ENCODE assay signal across 2 cellular contexts in the genomic region with DNA sequence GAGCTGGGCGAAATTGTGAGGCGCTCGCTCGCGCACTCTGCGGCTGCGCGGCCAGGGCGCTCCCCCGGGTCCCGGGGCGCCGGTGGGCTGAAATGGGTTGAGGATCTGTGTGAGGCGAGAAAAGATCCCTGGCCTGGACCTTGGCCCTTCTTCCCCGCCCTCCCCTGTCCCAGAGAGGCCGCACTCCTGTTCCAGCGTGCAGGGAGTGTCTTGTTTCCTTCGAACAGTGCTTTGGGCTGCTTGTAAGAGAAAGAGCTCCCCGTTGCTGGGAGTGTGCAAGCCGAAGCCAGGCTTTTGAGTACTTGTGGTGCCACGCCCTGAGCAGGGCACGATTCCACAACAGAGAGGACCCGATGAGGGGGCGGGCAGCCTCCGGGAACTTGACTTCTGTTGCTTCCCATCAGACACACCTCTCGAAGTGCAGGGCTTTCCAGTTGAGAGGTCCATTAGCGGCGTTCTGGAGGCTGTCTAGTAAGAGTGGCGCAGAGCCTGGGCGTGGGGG.
TF ChIP-seq lines count a peak whose summit lies in the region.

No MANE protein-coding gene starts in this region.

TF ChIP-seq in GM23338, 12 proteins besides CTCF, POLR2A, EP300 and RAD21 (continued from another document):
- no peak for TF ChIP-seq NANOG (IDR thresholded peaks at IDR 0.05; ENCODE audit: borderline replicate concordance)
- no peak for TF ChIP-seq STAT1 (IDR thresholded peaks at IDR 0.05; ENCODE audit: unreplicated experiment)
- TF ChIP-seq ZNF331 (CRISPR knock-in tag; IDR thresholded peaks at IDR 0.05; ENCODE audit: low read depth) = no peak

TF ChIP-seq in HepG2, 621 proteins besides CTCF, POLR2A, EP300 and RAD21 (continued from another document and continues in another):
- TF ChIP-seq, protein P1, sequence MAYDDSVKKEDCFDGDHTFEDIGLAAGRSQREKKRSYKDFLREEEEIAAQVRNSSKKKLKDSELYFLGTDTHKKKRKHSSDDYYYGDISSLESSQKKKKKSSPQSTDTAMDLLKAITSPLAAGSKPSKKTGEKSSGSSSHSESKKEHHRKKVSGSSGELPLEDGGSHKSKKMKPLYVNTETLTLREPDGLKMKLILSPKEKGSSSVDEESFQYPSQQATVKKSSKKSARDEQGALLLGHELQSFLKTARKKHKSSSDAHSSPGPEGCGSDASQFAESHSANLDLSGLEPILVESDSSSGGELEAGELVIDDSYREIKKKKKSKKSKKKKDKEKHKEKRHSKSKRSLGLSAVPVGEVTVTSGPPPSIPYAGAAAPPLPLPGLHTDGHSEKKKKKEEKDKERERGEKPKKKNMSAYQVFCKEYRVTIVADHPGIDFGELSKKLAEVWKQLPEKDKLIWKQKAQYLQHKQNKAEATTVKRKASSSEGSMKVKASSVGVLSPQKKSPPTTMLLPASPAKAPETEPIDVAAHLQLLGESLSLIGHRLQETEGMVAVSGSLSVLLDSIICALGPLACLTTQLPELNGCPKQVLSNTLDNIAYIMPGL (CRISPR knock-in tag; IDR thresholded peaks at IDR 0.05; ENCODE audit: borderline replicate concordance in 1 of 2, low read depth in 1 of 2) = peak in 1 of 2 experiments; percentile 31; a peak in 1 of 4 replicates
- no peak for TF ChIP-seq ZNF101 (CRISPR knock-in tag; IDR thresholded peaks at IDR 0.05; ENCODE audit: borderline replicate concordance, low read depth)
- no peak for TF ChIP-seq ZNF546 (CRISPR knock-in tag; conservative IDR thresholded peaks at IDR 0.05)
- no peak for TF ChIP-seq SIX1 (CRISPR knock-in tag; IDR thresholded peaks at IDR 0.05; ENCODE audit: borderline replicate concordance)
- no peak for TF ChIP-seq ZNF841 (CRISPR knock-in tag; IDR thresholded peaks at IDR 0.05; ENCODE audit: borderline replicate concordance)
- TF ChIP-seq, protein P2, sequence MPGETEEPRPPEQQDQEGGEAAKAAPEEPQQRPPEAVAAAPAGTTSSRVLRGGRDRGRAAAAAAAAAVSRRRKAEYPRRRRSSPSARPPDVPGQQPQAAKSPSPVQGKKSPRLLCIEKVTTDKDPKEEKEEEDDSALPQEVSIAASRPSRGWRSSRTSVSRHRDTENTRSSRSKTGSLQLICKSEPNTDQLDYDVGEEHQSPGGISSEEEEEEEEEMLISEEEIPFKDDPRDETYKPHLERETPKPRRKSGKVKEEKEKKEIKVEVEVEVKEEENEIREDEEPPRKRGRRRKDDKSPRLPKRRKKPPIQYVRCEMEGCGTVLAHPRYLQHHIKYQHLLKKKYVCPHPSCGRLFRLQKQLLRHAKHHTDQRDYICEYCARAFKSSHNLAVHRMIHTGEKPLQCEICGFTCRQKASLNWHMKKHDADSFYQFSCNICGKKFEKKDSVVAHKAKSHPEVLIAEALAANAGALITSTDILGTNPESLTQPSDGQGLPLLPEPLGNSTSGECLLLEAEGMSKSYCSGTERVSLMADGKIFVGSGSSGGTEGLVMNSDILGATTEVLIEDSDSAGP (CRISPR knock-in tag; IDR thresholded peaks at IDR 0.05; ENCODE audit: borderline replicate concordance) = 0 out of 2 replicates have a peak, but pooled peaks have one; percentile 7
- TF ChIP-seq, protein P3, sequence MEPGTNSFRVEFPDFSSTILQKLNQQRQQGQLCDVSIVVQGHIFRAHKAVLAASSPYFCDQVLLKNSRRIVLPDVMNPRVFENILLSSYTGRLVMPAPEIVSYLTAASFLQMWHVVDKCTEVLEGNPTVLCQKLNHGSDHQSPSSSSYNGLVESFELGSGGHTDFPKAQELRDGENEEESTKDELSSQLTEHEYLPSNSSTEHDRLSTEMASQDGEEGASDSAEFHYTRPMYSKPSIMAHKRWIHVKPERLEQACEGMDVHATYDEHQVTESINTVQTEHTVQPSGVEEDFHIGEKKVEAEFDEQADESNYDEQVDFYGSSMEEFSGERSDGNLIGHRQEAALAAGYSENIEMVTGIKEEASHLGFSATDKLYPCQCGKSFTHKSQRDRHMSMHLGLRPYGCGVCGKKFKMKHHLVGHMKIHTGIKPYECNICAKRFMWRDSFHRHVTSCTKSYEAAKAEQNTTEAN (CRISPR knock-in tag; conservative IDR thresholded peaks at IDR 0.05) = no peak
- TF ChIP-seq RARG (CRISPR knock-in tag; IDR thresholded peaks at IDR 0.05; ENCODE audit: low read depth) = no peak
- 0 out of 2 replicates have a peak, but pooled peaks have one; percentile 52 for TF ChIP-seq MTF2 (CRISPR knock-in tag; IDR thresholded peaks at IDR 0.05; ENCODE audit: borderline replicate concordance)
- no peak for TF ChIP-seq ZSCAN9 (CRISPR knock-in tag; IDR thresholded peaks at IDR 0.05; ENCODE audit: borderline replicate concordance)
- 0 out of 2 replicates have a peak, but pooled peaks have one; percentile 1 for TF ChIP-seq ZNF343 (CRISPR knock-in tag; IDR thresholded peaks at IDR 0.05)
- TF ChIP-seq, protein P4, sequence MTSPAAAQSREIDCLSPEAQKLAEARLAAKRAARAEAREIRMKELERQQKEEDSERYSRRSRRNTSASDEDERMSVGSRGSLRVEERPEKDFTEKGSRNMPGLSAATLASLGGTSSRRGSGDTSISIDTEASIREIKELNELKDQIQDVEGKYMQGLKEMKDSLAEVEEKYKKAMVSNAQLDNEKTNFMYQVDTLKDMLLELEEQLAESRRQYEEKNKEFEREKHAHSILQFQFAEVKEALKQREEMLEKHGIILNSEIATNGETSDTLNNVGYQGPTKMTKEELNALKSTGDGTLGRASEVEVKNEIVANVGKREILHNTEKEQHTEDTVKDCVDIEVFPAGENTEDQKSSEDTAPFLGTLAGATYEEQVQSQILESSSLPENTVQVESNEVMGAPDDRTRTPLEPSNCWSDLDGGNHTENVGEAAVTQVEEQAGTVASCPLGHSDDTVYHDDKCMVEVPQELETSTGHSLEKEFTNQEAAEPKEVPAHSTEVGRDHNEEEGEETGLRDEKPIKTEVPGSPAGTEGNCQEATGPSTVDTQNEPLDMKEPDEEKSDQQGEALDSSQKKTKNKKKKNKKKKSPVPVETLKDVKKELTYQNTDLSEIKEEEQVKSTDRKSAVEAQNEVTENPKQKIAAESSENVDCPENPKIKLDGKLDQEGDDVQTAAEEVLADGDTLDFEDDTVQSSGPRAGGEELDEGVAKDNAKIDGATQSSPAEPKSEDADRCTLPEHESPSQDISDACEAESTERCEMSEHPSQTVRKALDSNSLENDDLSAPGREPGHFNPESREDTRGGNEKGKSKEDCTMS (CRISPR knock-in tag; conservative IDR thresholded peaks at IDR 0.05) = no peak
- TF ChIP-seq ZNF674 (CRISPR knock-in tag; IDR thresholded peaks at IDR 0.05; ENCODE audit: low read depth) = no peak
- TF ChIP-seq ZSCAN22 (CRISPR knock-in tag; IDR thresholded peaks at IDR 0.05) = no peak
- no peak for TF ChIP-seq EZH2 (conservative IDR thresholded peaks at IDR 0.05; ENCODE audit: low read depth, low read length)
- 0 out of 2 replicates have a peak, but pooled peaks have one; percentile 17 for TF ChIP-seq POLR2G (IDR thresholded peaks at IDR 0.05; ENCODE audit: low read depth, low read length)
- TF ChIP-seq ZNF777 (CRISPR knock-in tag; IDR thresholded peaks at IDR 0.05) = peak; percentile 32; the same call in 1 of the 2 replicates
- TF ChIP-seq GATAD2A (CRISPR knock-in tag; IDR thresholded peaks at IDR 0.05) = no peak
- TF ChIP-seq MBNL3 (CRISPR knock-in tag; conservative IDR thresholded peaks at IDR 0.05) = no peak
- TF ChIP-seq, protein P5, sequence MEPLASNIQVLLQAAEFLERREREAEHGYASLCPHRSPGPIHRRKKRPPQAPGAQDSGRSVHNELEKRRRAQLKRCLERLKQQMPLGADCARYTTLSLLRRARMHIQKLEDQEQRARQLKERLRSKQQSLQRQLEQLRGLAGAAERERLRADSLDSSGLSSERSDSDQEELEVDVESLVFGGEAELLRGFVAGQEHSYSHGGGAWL (CRISPR knock-in tag; IDR thresholded peaks at IDR 0.05) = 0 out of 2 replicates have a peak, but pooled peaks have one; percentile 42
- TF ChIP-seq, protein P6, sequence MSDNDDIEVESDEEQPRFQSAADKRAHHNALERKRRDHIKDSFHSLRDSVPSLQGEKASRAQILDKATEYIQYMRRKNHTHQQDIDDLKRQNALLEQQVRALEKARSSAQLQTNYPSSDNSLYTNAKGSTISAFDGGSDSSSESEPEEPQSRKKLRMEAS (IDR thresholded peaks at IDR 0.05) = peak; percentile 14; the same call in 1 of the 2 replicates
- TF ChIP-seq FOSL1 (CRISPR knock-in tag; IDR thresholded peaks at IDR 0.05; ENCODE audit: borderline replicate concordance) = no peak
- 0 out of 2 replicates have a peak, but pooled peaks have one; percentile 17 for TF ChIP-seq GATA4 (IDR thresholded peaks at IDR 0.05; ENCODE audit: borderline replicate concordance, low read depth)
- no peak for TF ChIP-seq ZNF12 (CRISPR knock-in tag; IDR thresholded peaks at IDR 0.05)
- peak; percentile 87 for TF ChIP-seq ZMYM3 (CRISPR knock-in tag; IDR thresholded peaks at IDR 0.05)
- peak; percentile 62; the same call in 1 of the 2 replicates for TF ChIP-seq ADNP (CRISPR knock-in tag; IDR thresholded peaks at IDR 0.05)
- TF ChIP-seq SIN3A (IDR thresholded peaks at IDR 0.05; ENCODE audit: borderline replicate concordance, low read depth, low read length) = 0 out of 2 replicates have a peak, but pooled peaks have one; percentile 8
- TF ChIP-seq, protein P7, sequence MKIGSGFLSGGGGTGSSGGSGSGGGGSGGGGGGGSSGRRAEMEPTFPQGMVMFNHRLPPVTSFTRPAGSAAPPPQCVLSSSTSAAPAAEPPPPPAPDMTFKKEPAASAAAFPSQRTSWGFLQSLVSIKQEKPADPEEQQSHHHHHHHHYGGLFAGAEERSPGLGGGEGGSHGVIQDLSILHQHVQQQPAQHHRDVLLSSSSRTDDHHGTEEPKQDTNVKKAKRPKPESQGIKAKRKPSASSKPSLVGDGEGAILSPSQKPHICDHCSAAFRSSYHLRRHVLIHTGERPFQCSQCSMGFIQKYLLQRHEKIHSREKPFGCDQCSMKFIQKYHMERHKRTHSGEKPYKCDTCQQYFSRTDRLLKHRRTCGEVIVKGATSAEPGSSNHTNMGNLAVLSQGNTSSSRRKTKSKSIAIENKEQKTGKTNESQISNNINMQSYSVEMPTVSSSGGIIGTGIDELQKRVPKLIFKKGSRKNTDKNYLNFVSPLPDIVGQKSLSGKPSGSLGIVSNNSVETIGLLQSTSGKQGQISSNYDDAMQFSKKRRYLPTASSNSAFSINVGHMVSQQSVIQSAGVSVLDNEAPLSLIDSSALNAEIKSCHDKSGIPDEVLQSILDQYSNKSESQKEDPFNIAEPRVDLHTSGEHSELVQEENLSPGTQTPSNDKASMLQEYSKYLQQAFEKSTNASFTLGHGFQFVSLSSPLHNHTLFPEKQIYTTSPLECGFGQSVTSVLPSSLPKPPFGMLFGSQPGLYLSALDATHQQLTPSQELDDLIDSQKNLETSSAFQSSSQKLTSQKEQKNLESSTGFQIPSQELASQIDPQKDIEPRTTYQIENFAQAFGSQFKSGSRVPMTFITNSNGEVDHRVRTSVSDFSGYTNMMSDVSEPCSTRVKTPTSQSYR (CRISPR knock-in tag; IDR thresholded peaks at IDR 0.05; ENCODE audit: borderline replicate concordance) = no peak
- TF ChIP-seq CBX1 (IDR thresholded peaks at IDR 0.05; ENCODE audit: low read depth) = no peak
- TF ChIP-seq ZNF878 (CRISPR knock-in tag; IDR thresholded peaks at IDR 0.05) = no peak
- TF ChIP-seq, protein P8, sequence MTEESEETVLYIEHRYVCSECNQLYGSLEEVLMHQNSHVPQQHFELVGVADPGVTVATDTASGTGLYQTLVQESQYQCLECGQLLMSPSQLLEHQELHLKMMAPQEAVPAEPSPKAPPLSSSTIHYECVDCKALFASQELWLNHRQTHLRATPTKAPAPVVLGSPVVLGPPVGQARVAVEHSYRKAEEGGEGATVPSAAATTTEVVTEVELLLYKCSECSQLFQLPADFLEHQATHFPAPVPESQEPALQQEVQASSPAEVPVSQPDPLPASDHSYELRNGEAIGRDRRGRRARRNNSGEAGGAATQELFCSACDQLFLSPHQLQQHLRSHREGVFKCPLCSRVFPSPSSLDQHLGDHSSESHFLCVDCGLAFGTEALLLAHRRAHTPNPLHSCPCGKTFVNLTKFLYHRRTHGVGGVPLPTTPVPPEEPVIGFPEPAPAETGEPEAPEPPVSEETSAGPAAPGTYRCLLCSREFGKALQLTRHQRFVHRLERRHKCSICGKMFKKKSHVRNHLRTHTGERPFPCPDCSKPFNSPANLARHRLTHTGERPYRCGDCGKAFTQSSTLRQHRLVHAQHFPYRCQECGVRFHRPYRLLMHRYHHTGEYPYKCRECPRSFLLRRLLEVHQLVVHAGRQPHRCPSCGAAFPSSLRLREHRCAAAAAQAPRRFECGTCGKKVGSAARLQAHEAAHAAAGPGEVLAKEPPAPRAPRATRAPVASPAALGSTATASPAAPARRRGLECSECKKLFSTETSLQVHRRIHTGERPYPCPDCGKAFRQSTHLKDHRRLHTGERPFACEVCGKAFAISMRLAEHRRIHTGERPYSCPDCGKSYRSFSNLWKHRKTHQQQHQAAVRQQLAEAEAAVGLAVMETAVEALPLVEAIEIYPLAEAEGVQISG (CRISPR knock-in tag; IDR thresholded peaks at IDR 0.05) = 0 out of 2 replicates have a peak, but pooled peaks have one; percentile 4
- TF ChIP-seq, protein P9, sequence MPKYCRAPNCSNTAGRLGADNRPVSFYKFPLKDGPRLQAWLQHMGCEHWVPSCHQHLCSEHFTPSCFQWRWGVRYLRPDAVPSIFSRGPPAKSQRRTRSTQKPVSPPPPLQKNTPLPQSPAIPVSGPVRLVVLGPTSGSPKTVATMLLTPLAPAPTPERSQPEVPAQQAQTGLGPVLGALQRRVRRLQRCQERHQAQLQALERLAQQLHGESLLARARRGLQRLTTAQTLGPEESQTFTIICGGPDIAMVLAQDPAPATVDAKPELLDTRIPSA (CRISPR knock-in tag; IDR thresholded peaks at IDR 0.05; ENCODE audit: borderline replicate concordance) = no peak
- TF ChIP-seq ZNF614 (CRISPR knock-in tag; IDR thresholded peaks at IDR 0.05; ENCODE audit: borderline replicate concordance) = 0 out of 2 replicates have a peak, but pooled peaks have one; percentile 4
- TF ChIP-seq, protein P10, sequence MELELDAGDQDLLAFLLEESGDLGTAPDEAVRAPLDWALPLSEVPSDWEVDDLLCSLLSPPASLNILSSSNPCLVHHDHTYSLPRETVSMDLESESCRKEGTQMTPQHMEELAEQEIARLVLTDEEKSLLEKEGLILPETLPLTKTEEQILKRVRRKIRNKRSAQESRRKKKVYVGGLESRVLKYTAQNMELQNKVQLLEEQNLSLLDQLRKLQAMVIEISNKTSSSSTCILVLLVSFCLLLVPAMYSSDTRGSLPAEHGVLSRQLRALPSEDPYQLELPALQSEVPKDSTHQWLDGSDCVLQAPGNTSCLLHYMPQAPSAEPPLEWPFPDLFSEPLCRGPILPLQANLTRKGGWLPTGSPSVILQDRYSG (CRISPR knock-in tag; IDR thresholded peaks at IDR 0.05) = no peak
- no peak for TF ChIP-seq MEIS2 (CRISPR knock-in tag; IDR thresholded peaks at IDR 0.05)
- TF ChIP-seq ZNF264 (CRISPR knock-in tag; IDR thresholded peaks at IDR 0.05) = peak; percentile 60; the same call in 1 of the 2 replicates
- TF ChIP-seq ZBTB38 (CRISPR knock-in tag; IDR thresholded peaks at IDR 0.05) = no peak
- no peak for TF ChIP-seq ZNF775 (CRISPR knock-in tag; IDR thresholded peaks at IDR 0.05; ENCODE audit: borderline replicate concordance)
- no peak for TF ChIP-seq ZNF260 (CRISPR knock-in tag; IDR thresholded peaks at IDR 0.05; ENCODE audit: borderline replicate concordance, low read depth)
- TF ChIP-seq SRSF1 (optimal IDR thresholded peaks at IDR 0.05; ENCODE audit: low read depth, low read length) = no peak
- no peak for TF ChIP-seq HIVEP1 (CRISPR knock-in tag; IDR thresholded peaks at IDR 0.05)
- TF ChIP-seq POLR2AphosphoS5 (IDR thresholded peaks at IDR 0.05; ENCODE audit: low read depth, low read length) = 0 out of 2 replicates have a peak, but pooled peaks have one; percentile 33
- no peak for TF ChIP-seq KLF6 (CRISPR knock-in tag; IDR thresholded peaks at IDR 0.05)
- no peak for TF ChIP-seq THYN1 (CRISPR knock-in tag; IDR thresholded peaks at IDR 0.05; ENCODE audit: borderline replicate concordance, low read depth)
